In the genomic region with DNA sequence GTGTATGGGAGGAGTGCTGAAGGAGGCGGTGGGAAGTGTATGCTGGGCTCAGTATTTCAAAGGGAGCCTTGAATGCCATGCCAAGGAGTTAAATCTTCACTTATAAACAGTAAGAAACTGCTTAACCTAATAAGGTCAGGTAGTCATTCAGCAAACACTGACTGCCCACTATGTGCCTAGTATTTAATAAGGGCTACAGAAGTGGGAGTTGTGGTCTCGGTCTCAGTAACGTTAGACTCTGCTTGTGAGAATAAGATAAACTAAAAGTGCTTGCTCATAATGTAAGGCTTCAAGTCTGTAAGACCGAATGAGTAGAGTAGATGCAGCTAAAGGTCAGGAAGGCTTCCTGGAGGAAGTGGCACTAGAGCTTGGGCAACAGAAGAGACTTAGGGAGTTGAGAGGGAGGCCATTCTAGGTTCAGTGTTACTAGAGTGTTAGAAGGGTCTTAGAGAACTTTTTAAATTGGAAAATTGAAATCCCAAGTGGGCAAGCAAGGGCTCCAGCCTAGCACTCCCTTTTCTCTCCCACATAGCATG, we compare ENCODE assay signal across 1 cellular context.
A peak's percentile ranks its signal among the peaks of the same experiment; 100 is the strongest.
TF ChIP-seq lines count a peak whose summit lies in the region.

No MANE protein-coding gene starts in this region.

TF ChIP-seq in K562, 482 proteins besides CTCF, POLR2A, EP300 and RAD21:
- TF ChIP-seq ZFP36 (IDR thresholded peaks at IDR 0.05; ENCODE audit: low read depth, low read length, partially characterized antibody), result peak; percentile 97
- TF ChIP-seq ZNF197 (CRISPR knock-in tag; IDR thresholded peaks at IDR 0.05; ENCODE audit: low read depth), result no peak
- peak; percentile 84; the same call in 1 of the 2 replicates for TF ChIP-seq ZKSCAN1 (IDR thresholded peaks at IDR 0.05; ENCODE audit: low read depth, low read length)
- TF ChIP-seq ZNF347 (CRISPR knock-in tag; IDR thresholded peaks at IDR 0.05; ENCODE audit: low read depth), result no peak
- TF ChIP-seq TFAM (CRISPR knock-in tag; conservative IDR thresholded peaks at IDR 0.05), result no peak
- TF ChIP-seq KDM1A (IDR thresholded peaks at IDR 0.05), result 0 out of 4 replicates have a peak, but pooled peaks of 1 of the 2 experiments have one; percentile 18
- 0 out of 2 replicates have a peak, but pooled peaks have one; percentile 37 for TF ChIP-seq BCOR (IDR thresholded peaks at IDR 0.05)
- TF ChIP-seq ZNF3 (CRISPR knock-in tag; IDR thresholded peaks at IDR 0.05), result peak; percentile 85
- peak; percentile 72 for TF ChIP-seq ZNF436 (CRISPR knock-in tag; IDR thresholded peaks at IDR 0.05)
